Comparison of ENCODE assay signal across 1 cellular context in genomic region chr2:183035298-183035953, GRCh38.
A peak's percentile ranks its signal among the peaks of the same experiment; 100 is the strongest.
TF ChIP-seq lines count a peak whose summit lies in the region.

No MANE protein-coding gene starts in this region.

TF ChIP-seq in HepG2, 621 proteins besides CTCF, POLR2A, EP300 and RAD21:
- TF ChIP-seq ZHX2 (IDR thresholded peaks at IDR 0.05; ENCODE audit: low read depth): no peak
- 0 out of 2 replicates have a peak, but pooled peaks have one; percentile 12 for TF ChIP-seq ZHX2 (CRISPR knock-in tag; IDR thresholded peaks at IDR 0.05; ENCODE audit: borderline replicate concordance)
- TF ChIP-seq, protein P1, sequence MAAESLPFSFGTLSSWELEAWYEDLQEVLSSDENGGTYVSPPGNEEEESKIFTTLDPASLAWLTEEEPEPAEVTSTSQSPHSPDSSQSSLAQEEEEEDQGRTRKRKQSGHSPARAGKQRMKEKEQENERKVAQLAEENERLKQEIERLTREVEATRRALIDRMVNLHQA (CRISPR knock-in tag; IDR thresholded peaks at IDR 0.05): no peak
